8 cellular contexts compared by ENCODE assay signal in the genomic region with DNA sequence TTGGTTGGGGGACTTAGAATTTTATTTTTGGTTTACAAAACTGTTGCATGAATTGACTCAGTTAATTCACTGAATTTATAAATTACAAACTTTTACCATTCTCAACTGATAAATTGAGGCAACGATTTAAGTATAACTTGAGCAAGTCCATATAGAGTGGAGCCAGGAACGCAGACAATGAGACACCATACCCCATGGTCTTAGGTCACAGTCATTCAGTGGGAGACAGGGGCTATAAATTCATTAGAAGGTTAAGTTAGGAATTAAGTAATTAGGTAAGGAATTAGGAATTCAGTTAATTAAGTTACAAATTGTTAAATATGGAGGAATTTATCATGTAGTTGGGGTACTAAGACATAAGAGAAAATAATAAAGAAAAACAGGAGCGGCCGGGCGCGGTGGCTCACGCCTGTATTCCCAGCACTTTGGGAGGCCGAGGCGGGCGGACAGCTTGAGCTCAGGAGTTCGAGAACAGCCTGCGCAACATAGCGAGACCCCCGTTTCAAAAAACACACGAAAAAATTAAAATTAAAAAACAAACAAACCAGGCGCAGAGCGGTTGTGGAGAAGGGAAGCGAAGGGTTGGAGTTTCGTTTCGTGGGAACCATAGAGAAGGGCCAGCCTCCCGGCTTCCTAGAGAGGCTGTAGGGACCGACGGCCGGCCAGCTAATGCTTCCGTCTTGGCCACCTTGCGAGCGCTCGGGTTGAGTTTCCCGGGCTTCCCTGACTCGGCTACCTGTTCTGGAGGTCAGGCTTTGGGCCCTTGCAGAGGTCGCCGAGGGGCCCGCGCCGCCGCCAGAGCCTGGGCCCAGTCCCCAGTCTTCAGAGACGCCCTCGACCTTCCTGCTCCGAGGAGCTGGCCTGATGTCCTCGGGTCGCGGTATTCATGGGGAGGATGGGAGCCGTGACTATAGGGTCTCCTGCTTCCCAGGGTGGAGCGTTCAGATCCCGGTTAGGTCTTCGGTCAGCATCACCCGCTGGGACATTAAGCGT. TPM values are rescaled to one million over a fixed set of nuclear protein-coding genes. Genes with fewer than 3 reads are reported as not detected.
DNase-seq lines count a peak whose midpoint lies in the region; ATAC-seq and TF ChIP-seq lines count a peak whose summit lies in the region.

A gene (plus strand): TSS at position 645 of the 993 bp plus-strand sequence. CDS start 858 bp downstream, outside the sequence.

- H3K27me3 ChIP-seq in lung (ENCODE audit: control insufficient read depth, insufficient read depth), result no peaks in the 10 kb centered on the region

- DNase-seq in AG10803 (ENCODE audit: low read depth), result peak; percentile 74
- peak; percentile 56 for DNase-seq in NCI-H460 (ENCODE audit: extremely low read depth, low read depth)
- DNase-seq in activated CD4-positive, alpha-beta memory T cell treated with anti-CD3 and anti-CD28 coated beads for 36 hours, result peak; percentile 66
- DNase-seq in effector CD4-positive, alpha-beta T cell, result peak; percentile 36
- peak; percentile 77 for DNase-seq in lung (ENCODE audit: low spot score)
- peak in 2 of 3 experiments; percentile 21 to 36 for DNase-seq in stimulated activated CD4-positive, alpha-beta T cell treated with anti-CD3 and anti-CD28 coated beads, TNF-alpha, amount 100 ng/mL, for 4 hours (ENCODE audit: low read depth in 3 of 3)

- H3K4me1 Mint-ChIP-seq in activated CD4-positive, alpha-beta memory T cell treated with anti-CD3 and anti-CD28 coated beads for 36 hours (ENCODE audit: low read depth), result peaks cover 12% of the 10 kb centered on the region

- H3K9me3 Mint-ChIP-seq in activated CD4-positive, alpha-beta memory T cell treated with anti-CD3 and anti-CD28 coated beads for 36 hours, result no peaks in the 10 kb centered on the region

- no peak for TF ChIP-seq CTCF in AG10803 (conservative IDR thresholded peaks at IDR 0.05; ENCODE audit: low read length)
- TF ChIP-seq CTCF in lung (IDR thresholded peaks at IDR 0.05; ENCODE audit: control extremely low read depth, extremely low read depth), result no peak

- intact Hi-C loops in activated CD4-positive, alpha-beta memory T cell treated with anti-CD3 and anti-CD28 coated beads for 36 hours (cut with micrococcal nuclease), result loop anchor here (1.0 to 2.0 kb wide), 2 partner anchors 19 to 48 kb away; a partner anchor contains a TSS

- TF ChIP-seq POLR2A in GM18526 (IDR thresholded peaks at IDR 0.05; ENCODE audit: extremely low read depth, insufficient read length), result peak; percentile 40

- WGBS in lung, 2 donors, result 8 to 9% methylated on average over 48 of the region's 48 CpGs

- H3K27ac Mint-ChIP-seq in activated CD4-positive, alpha-beta memory T cell treated with anti-CD3 and anti-CD28 coated beads for 36 hours, result peak within 1 kb of the TSS; percentile 67

- H3K36me3 Mint-ChIP-seq in activated CD4-positive, alpha-beta memory T cell treated with anti-CD3 and anti-CD28 coated beads for 36 hours, result peaks cover 8% of the 10 kb centered on the region

- no peaks in the 10 kb centered on the region for H3K27me3 Mint-ChIP-seq in activated CD4-positive, alpha-beta memory T cell treated with anti-CD3 and anti-CD28 coated beads for 36 hours

- H3K4me3 ChIP-seq in AG10803 (ENCODE audit: low read length) (peak within 1 kb of the TSS; percentile 90), lung (peak within 1 kb of the TSS; percentile 55)

- POLR2A ChIA-PET in activated CD4-positive, alpha-beta memory T cell treated with anti-CD3 and anti-CD28 coated beads for 36 hours (lab: Charles Lee), result interaction anchor here (0.6 to 1.4 kb wide), 6 partner anchors 9 to 47 kb away, joined by 3 to 4 read pairs (median 3); a partner anchor contains a TSS

- ATAC-seq in HG03045 (IDR thresholded peaks at IDR 0.05; ENCODE audit: unreplicated experiment) (peak; percentile 84), lung (ENCODE audit: insufficient read depth, low FRiP score) (peak; percentile 99)

- H3K9me3 ChIP-seq in lung (ENCODE audit: control insufficient read depth in 2 of 2, insufficient read depth in 1 of 2, low read length in 1 of 2), result no peaks in the 10 kb centered on the region

- peak within 1 kb of the TSS; percentile 35 to 54 for H3K27ac ChIP-seq in lung (ENCODE audit: low read depth in 1 of 2, low read length in 1 of 2)

- CTCF ChIA-PET in activated CD4-positive, alpha-beta memory T cell treated with anti-CD3 and anti-CD28 coated beads for 36 hours (lab: Charles Lee), result interaction anchor here (1.4 to 1.6 kb wide), 2 partner anchors 19 to 29 kb away, joined by 4 to 5 read pairs; a partner anchor contains a TSS

- H3K4me3 Mint-ChIP-seq in activated CD4-positive, alpha-beta memory T cell treated with anti-CD3 and anti-CD28 coated beads for 36 hours, result peak within 1 kb of the TSS; percentile 84

- peaks cover 0 to 9% of the 10 kb centered on the region in 2 donors for H3K36me3 ChIP-seq in lung (ENCODE audit: control insufficient read depth in 2 of 2, insufficient read depth in 2 of 2, low read length in 2 of 2)

- H3K4me1 ChIP-seq in lung (ENCODE audit: control insufficient read depth in 2 of 2, insufficient read depth in 2 of 2, low read length in 2 of 2), result peaks cover 2 to 3% of the 10 kb centered on the region in 2 donors

RNA-seq across cellular contexts. Expression of the gene that starts here (rescaled TPM):
- 4.2 and 5.2 TPM in 2 replicates for total RNA-seq in NCI-H460 (2014; rRNA removed; shearing (Covaris generic))
- polyA plus RNA-seq in NCI-H460 (2014; cell fraction: nucleus; rRNA removed), result 2.2 and 2.6 TPM in 2 replicates
- 1 to 10 TPM; 7.4 to 8.3 TPM for total RNA-seq in activated CD4-positive, alpha-beta memory T cell treated with anti-CD3 and anti-CD28 coated beads for 36 hours
- 10 to 100 TPM in 1 of 2 donors, 1 to 10 TPM in 1; 8.0 to 10.0 TPM for total RNA-seq in lung
- 1 to 10 TPM in 1 of 2 donors, under 1 TPM in 1; 0.96 to 2.0 TPM for polyA plus RNA-seq in lung

Comparison
In these comparisons a context has a peak if more than half of its experiments do, and no peak if none do; other contexts are left out.
1. Peak in every context shown above with its lines: DNase-seq, ATAC-seq, H3K4me3 ChIP-seq and H3K27ac ChIP-seq.